Comparison of ENCODE assay signal across 26 cellular contexts in the genomic region with DNA sequence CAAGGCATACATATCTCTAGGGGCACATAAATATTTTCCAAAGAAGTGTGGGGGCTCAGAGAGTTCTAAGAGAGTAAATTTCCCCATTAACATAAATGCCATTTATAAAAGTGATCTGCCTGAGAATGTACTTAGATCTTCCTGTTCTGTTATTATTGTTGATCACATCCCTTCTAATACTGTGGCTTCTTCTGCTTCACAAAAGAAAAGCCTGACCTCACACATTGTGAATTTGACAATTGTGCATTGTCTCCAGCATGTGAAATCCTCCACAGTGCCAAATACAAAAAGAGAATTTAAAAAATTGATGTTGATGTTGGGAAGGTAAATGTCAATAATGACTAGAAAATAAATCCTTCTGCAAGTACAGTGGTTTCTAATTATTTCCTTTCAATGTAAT.
"Had no signal": no experiment of that assay in that cellular context is flagged by ENCODE, and none has a peak within 500 bp of the region (broad histone marks: within the 10 kb centered on the region; RNA-seq: fewer than 3 reads in every experiment).

No MANE protein-coding gene starts in this region.

- ATAC-seq: activated CD8-positive, alpha-beta memory T cell treated with anti-CD3 and anti-CD28 coated beads, Interleukin-2, amount 10 ng/mL, durations not matched to agents 7 days and 5 days; T-helper 17 cell had no signal

- FAIRE-seq: astrocyte had no signal

- H3K4me3 Mint-ChIP-seq: activated B cell treated with CpG ODN at 0.5 μM for 24 hours; activated CD4-positive, alpha-beta T cell treated with anti-CD3 and anti-CD28 coated beads, Interleukin-2, amount 10 ng/mL, durations not matched to agents 24 days and 14 days; activated CD8-positive, alpha-beta memory T cell treated with anti-CD3 and anti-CD28 coated beads, Interleukin-2, amount 10 ng/mL, durations not matched to agents 7 days and 5 days; activated naive CD4-positive, alpha-beta T cell treated with anti-CD3 and anti-CD28 coated beads, Interleukin-2, amount 50 U/mL, for 24 hours; activated T-cell treated with anti-CD3 and anti-CD28 coated beads, Interleukin-2, amount 50 U/mL, for 24 hours; activated T-helper 1 cell treated with anti-CD3 and anti-CD28 coated beads, Interleukin-12 subunit alpha, Interleukin-12 subunit beta, Interleukin-2, Interleukin-4 antibody, amounts not matched to agents 30 ng/mL and 10 ng/mL and 1 ng/mL, durations not matched to agents 14 hours and 24 hours and 36 hours; brain; T-helper 17 cell had no signal

- DNase-seq: activated B cell treated with CpG ODN at 0.5 μM for 24 hours; activated CD4-positive, alpha-beta T cell treated with anti-CD3 and anti-CD28 coated beads for 1 hour; activated CD4-positive, alpha-beta T cell treated with anti-CD3 and anti-CD28 coated beads, Interleukin-2, amount 10 ng/mL, durations not matched to agents 24 days and 14 days; activated CD4-positive, alpha-beta T cell treated with anti-CD3 and anti-CD28 coated beads, Interleukin-2, amount 50 U/mL, for 48 hours; activated CD8-positive, alpha-beta memory T cell treated with anti-CD3 and anti-CD28 coated beads, Interleukin-2, amount 10 ng/mL, durations not matched to agents 7 days and 5 days; activated effector memory CD4-positive, alpha-beta T cell treated with Interleukin-2 at 50 U/mL for 16 hours; activated naive CD4-positive, alpha-beta T cell; activated T-cell treated with anti-CD3 and anti-CD28 coated beads, Interleukin-2, amount 50 U/mL, for 24 hours; amniotic stem cell; Karpas-422; MM.1S; NCI-H1105; NCI-H1436; NCI-H1694 treated with DMSO at 0.1 percent for 48 hours; NCI-H2029 treated with DMSO at 0.1 percent for 48 hours; NCI-H345; NCI-H510A; NCI-H526 treated with DMSO at 0.1 percent for 48 hours; NCI-H82; SIG-M5; T-helper 17 cell; T-helper 9 cell had no signal

- H3K27ac Mint-ChIP-seq: activated B cell treated with CpG ODN at 0.5 μM for 24 hours; activated CD4-positive, alpha-beta T cell treated with anti-CD3 and anti-CD28 coated beads, Interleukin-2, amount 10 ng/mL, durations not matched to agents 24 days and 14 days; activated CD8-positive, alpha-beta memory T cell treated with anti-CD3 and anti-CD28 coated beads, Interleukin-2, amount 10 ng/mL, durations not matched to agents 7 days and 5 days; activated naive CD4-positive, alpha-beta T cell treated with anti-CD3 and anti-CD28 coated beads, Interleukin-2, amount 50 U/mL, for 24 hours; activated T-cell treated with anti-CD3 and anti-CD28 coated beads, Interleukin-2, amount 50 U/mL, for 24 hours; activated T-helper 1 cell treated with anti-CD3 and anti-CD28 coated beads, Interleukin-12 subunit alpha, Interleukin-12 subunit beta, Interleukin-2, Interleukin-4 antibody, amounts not matched to agents 30 ng/mL and 10 ng/mL and 1 ng/mL, durations not matched to agents 14 hours and 24 hours and 36 hours; brain; T-helper 17 cell had no signal

- H3K36me3 Mint-ChIP-seq: activated CD8-positive, alpha-beta memory T cell treated with anti-CD3 and anti-CD28 coated beads, Interleukin-2, amount 10 ng/mL, durations not matched to agents 7 days and 5 days; activated naive CD4-positive, alpha-beta T cell treated with anti-CD3 and anti-CD28 coated beads, Interleukin-2, amount 50 U/mL, for 24 hours; brain had no signal

- H3K27me3 Mint-ChIP-seq: activated B cell treated with CpG ODN at 0.5 μM for 24 hours; activated CD4-positive, alpha-beta T cell treated with anti-CD3 and anti-CD28 coated beads, Interleukin-2, amount 10 ng/mL, durations not matched to agents 24 days and 14 days; activated CD8-positive, alpha-beta memory T cell treated with anti-CD3 and anti-CD28 coated beads, Interleukin-2, amount 10 ng/mL, durations not matched to agents 7 days and 5 days; activated naive CD4-positive, alpha-beta T cell treated with anti-CD3 and anti-CD28 coated beads, Interleukin-2, amount 50 U/mL, for 24 hours; activated T-cell treated with anti-CD3 and anti-CD28 coated beads, Interleukin-2, amount 50 U/mL, for 24 hours; T-helper 17 cell had no signal

- H3K4me1 Mint-ChIP-seq: activated B cell treated with CpG ODN at 0.5 μM for 24 hours; activated CD4-positive, alpha-beta T cell treated with anti-CD3 and anti-CD28 coated beads, Interleukin-2, amount 10 ng/mL, durations not matched to agents 24 days and 14 days; activated CD8-positive, alpha-beta memory T cell treated with anti-CD3 and anti-CD28 coated beads, Interleukin-2, amount 10 ng/mL, durations not matched to agents 7 days and 5 days; activated naive CD4-positive, alpha-beta T cell treated with anti-CD3 and anti-CD28 coated beads, Interleukin-2, amount 50 U/mL, for 24 hours; brain; T-helper 17 cell had no signal
